ENCODE assay signal across 15 cellular contexts in genomic region chr22:46596032-46596441, GRCh38. TPM values are rescaled to one million over a fixed set of nuclear protein-coding genes. Genes with fewer than 3 reads are reported as not detected.
DNase-seq lines count a peak whose midpoint lies in the region; TF ChIP-seq lines count a peak whose summit lies in the region.
"Had no signal": no experiment of that assay in that cellular context is flagged by ENCODE, and none has a peak within 500 bp of the region (broad histone marks: within the 10 kb centered on the region; RNA-seq: fewer than 3 reads in every experiment).

No MANE protein-coding gene starts in this region.

- H4K91ac ChIP-seq in trophoblast cell (ENCODE audit: low read depth, low read length): no peak overlapping the region

- no peak overlapping the region for H3K4me2 ChIP-seq in trophoblast cell (ENCODE audit: low read length)

- H2AK5ac ChIP-seq in trophoblast cell (ENCODE audit: low read length): no peak overlapping the region

- peaks cover 2 to 14% of the 10 kb centered on the region in 2 experiments for H3K4me1 ChIP-seq in trophoblast cell (ENCODE audit: control insufficient read depth in 1 of 2, insufficient read depth in 2 of 2, low read length in 2 of 2)

- no peak overlapping the region for H3K27ac ChIP-seq in trophoblast cell (ENCODE audit: low read depth, low read length)

- H3K79me2 ChIP-seq in trophoblast cell (ENCODE audit: control insufficient read depth, insufficient read depth, low read length, poor library complexity): no peaks in the 10 kb centered on the region

- H3K18ac ChIP-seq in trophoblast cell (ENCODE audit: low read length): no peak overlapping the region

- H3K79me1 ChIP-seq in trophoblast cell (ENCODE audit: low read length): no peaks in the 10 kb centered on the region

- no peak overlapping the region for H3K4ac ChIP-seq in trophoblast cell (ENCODE audit: low read depth, low read length)

- no peak overlapping the region for H3K4me3 ChIP-seq in trophoblast cell (ENCODE audit: low read depth, low read length)
- H3K4me3 ChIP-seq: pancreas had no signal

- H3K36me3 Mint-ChIP-seq in glutamatergic neuron (ENCODE audit: unreplicated experiment): no peaks in the 10 kb centered on the region
- H3K36me3 Mint-ChIP-seq: activated naive CD8-positive, alpha-beta T cell treated with anti-CD3 and anti-CD28 coated beads, Interleukin-2, amount 10 ng/mL, durations not matched to agents 7 days and 5 days had no signal

- H3K4me1 Mint-ChIP-seq in glutamatergic neuron (ENCODE audit: low read depth, unreplicated experiment): peaks cover 5% of the 10 kb centered on the region

- H3K9me3 ChIP-seq in trophoblast cell (ENCODE audit: insufficient read depth, low read depth, low read length): no peaks in the 10 kb centered on the region
- H3K9me3 ChIP-seq: pancreas had no signal

- no peak overlapping the region for H4K12ac ChIP-seq in trophoblast cell (ENCODE audit: low read depth, low read length)

- TF ChIP-seq CTCF in glutamatergic neuron (IDR thresholded peaks at IDR 0.05; ENCODE audit: partially characterized antibody, unreplicated experiment): no peak

- no peak overlapping the region for H3K9ac ChIP-seq in trophoblast cell (ENCODE audit: low read length)

- no CpG with 5 or more reads among the region's 10 CpGs for WGBS in trophoblast cell (ENCODE audit: extremely low coverage, insufficient coverage, insufficient read length)

- H2BK12ac ChIP-seq in trophoblast cell (ENCODE audit: low read length): no peak overlapping the region

- no peak overlapping the region for H4K8ac ChIP-seq in trophoblast cell (ENCODE audit: low read depth, low read length)

- H3K4me3 Mint-ChIP-seq in glutamatergic neuron (ENCODE audit: unreplicated experiment): peak overlapping the region; percentile 13
- H3K4me3 Mint-ChIP-seq: activated naive CD8-positive, alpha-beta T cell treated with anti-CD3 and anti-CD28 coated beads, Interleukin-2, amount 10 ng/mL, durations not matched to agents 7 days and 5 days; T-helper 2 cell treated with Interferon-gamma antibody and Interleukin-4, amounts not matched to agents 5 μg/mL and 100 μg/mL, for 36 hours had no signal

- H3K27me3 Mint-ChIP-seq in glutamatergic neuron (ENCODE audit: unreplicated experiment): peaks cover 5% of the 10 kb centered on the region
- H3K27me3 Mint-ChIP-seq: activated naive CD8-positive, alpha-beta T cell treated with anti-CD3 and anti-CD28 coated beads, Interleukin-2, amount 10 ng/mL, durations not matched to agents 7 days and 5 days had no signal

- H2BK120ac ChIP-seq in trophoblast cell (ENCODE audit: insufficient read depth, low read length, poor library complexity): no peak overlapping the region

- no peak overlapping the region for H2BK5ac ChIP-seq in trophoblast cell (ENCODE audit: low read depth, low read length, poor library complexity)

- H3K9me3 Mint-ChIP-seq in glutamatergic neuron (ENCODE audit: unreplicated experiment): peaks cover 5% of the 10 kb centered on the region
- H3K9me3 Mint-ChIP-seq: activated naive CD8-positive, alpha-beta T cell treated with anti-CD3 and anti-CD28 coated beads, Interleukin-2, amount 10 ng/mL, durations not matched to agents 7 days and 5 days; T-helper 2 cell treated with Interferon-gamma antibody and Interleukin-4, amounts not matched to agents 5 μg/mL and 100 μg/mL, for 36 hours had no signal

- no peaks in the 10 kb centered on the region for H3K36me3 ChIP-seq in trophoblast cell (ENCODE audit: control insufficient read depth in 1 of 2, insufficient read depth in 2 of 2, low read length in 2 of 2)
- H3K36me3 ChIP-seq: pancreas had no signal

- H3K23ac ChIP-seq in trophoblast cell (ENCODE audit: low read length): no peak overlapping the region

- H3K27me3 ChIP-seq in trophoblast cell (ENCODE audit: insufficient read depth, low read length): no peaks in the 10 kb centered on the region
- H3K27me3 ChIP-seq: pancreas had no signal

- H2AFZ ChIP-seq in trophoblast cell (ENCODE audit: insufficient read depth, low read length, poor library complexity): no peak overlapping the region

- DNase-seq in ACHN (peak; percentile 78), NCI-H524 (lab: John Stamatoyannopoulos, UW) (peak; percentile 64 to 89), glutamatergic neuron (no peak), trophoblast cell (peak; percentile 90 to 92), DMS153 (lab: John Stamatoyannopoulos, UW) (no peak), T-helper 1 cell (no peak), NCI-H1105 treated with DMSO at 0.1 percent for 48 hours (lab: John Stamatoyannopoulos, UW) (no peak)
- DNase-seq in stimulated activated CD8-positive, alpha-beta memory T cell treated with anti-CD3 and anti-CD28 coated beads, Interleukin-4, amount 100 ng/mL, for 48 hours: no peak
- DNase-seq: activated naive CD8-positive, alpha-beta T cell treated with anti-CD3 and anti-CD28 coated beads, Interleukin-2, amount 10 ng/mL, durations not matched to agents 7 days and 5 days; dermis blood vessel endothelial cell; DMS79; Karpas-422; stimulated activated CD4-positive, alpha-beta T cell treated with anti-CD3 and anti-CD28 coated beads, Interleukin-4, amount 100 ng/mL, for 4 hours had no signal

- H3K14ac ChIP-seq in trophoblast cell (ENCODE audit: low read length): no peak overlapping the region

- peak overlapping the region; percentile 55 for H3K27ac Mint-ChIP-seq in glutamatergic neuron (ENCODE audit: unreplicated experiment)
- H3K27ac Mint-ChIP-seq: activated naive CD8-positive, alpha-beta T cell treated with anti-CD3 and anti-CD28 coated beads, Interleukin-2, amount 10 ng/mL, durations not matched to agents 7 days and 5 days; T-helper 2 cell treated with Interferon-gamma antibody and Interleukin-4, amounts not matched to agents 5 μg/mL and 100 μg/mL, for 36 hours had no signal

- in situ Hi-C loops in ACHN (cut with HindIII; ENCODE audit: low pct_ligation_motif_present, low pct_unique_long_range_greater_than_20kb, low sequenced_read_pairs): no loop called here

RNA-seq across cellular contexts. Expression of gene GRAMD4, which starts 24.1 kb away (rescaled TPM):
- total RNA-seq in glutamatergic neuron (ENCODE audit: unreplicated experiment): 85.7 TPM
- polyA plus RNA-seq in trophoblast cell (2013): 10.6 and 11.0 TPM in 2 replicates

RNA-seq across cellular contexts. Expression of gene CELSR1, which starts 58.6 kb away (rescaled TPM):
- 0.27 TPM for total RNA-seq in glutamatergic neuron (ENCODE audit: unreplicated experiment)
- polyA plus RNA-seq in trophoblast cell (2013): 28.5 and 29.5 TPM in 2 replicates

Comparison
In these comparisons a context has a peak if more than half of its experiments do, and no peak if none do; other contexts are left out.
1. DNase-seq: peak in ACHN (single experiment), NCI-H524 (2 of 2) and trophoblast cell (2 of 2); none in glutamatergic neuron (single experiment), stimulated activated CD8-positive, alpha-beta memory T cell treated with anti-CD3 and anti-CD28 coated beads, Interleukin-4, amount 100 ng/mL, for 48 hours (single experiment), DMS153 (single experiment), T-helper 1 cell (0 of 5) and NCI-H1105 treated with DMSO at 0.1 percent for 48 hours (single experiment).